Comparison of ENCODE assay signal across 28 cellular contexts in genomic region chr4:95450294-95450693, GRCh38.
"Had no signal": no experiment of that assay in that cellular context is flagged by ENCODE, and none has a peak within 500 bp of the region (broad histone marks: within the 10 kb centered on the region; RNA-seq: fewer than 3 reads in every experiment).

No MANE protein-coding gene starts in this region.

- H3K36me3 Mint-ChIP-seq: stimulated activated effector memory CD8-positive, alpha-beta T cell treated with anti-CD3 and anti-CD28 coated beads, Interleukin-12 subunit alpha, Interleukin-12 subunit beta, amount 100 ng/mL, for 72 hours; stimulated activated memory B cell treated with anti-CD40 and anti-IgM and Interleukin-4, amounts not matched to agents 10 μg/mL and 1 μg/mL and 100 μg/mL, for 72 hours; stimulated activated naive B cell treated with anti-CD40 and anti-IgM and Interleukin-4, amounts not matched to agents 10 μg/mL and 1 μg/mL and 100 μg/mL, for 72 hours had no signal

- FAIRE-seq: urothelium cell line had no signal

- H3K4me3 Mint-ChIP-seq: stimulated activated effector memory CD8-positive, alpha-beta T cell treated with anti-CD3 and anti-CD28 coated beads, Interleukin-12 subunit alpha, Interleukin-12 subunit beta, amount 100 ng/mL, for 72 hours; stimulated activated memory B cell treated with anti-CD40 and anti-IgM and Interleukin-4, amounts not matched to agents 10 μg/mL and 1 μg/mL and 100 μg/mL, for 72 hours; stimulated activated naive B cell treated with anti-CD40 and anti-IgM and Interleukin-4, amounts not matched to agents 10 μg/mL and 1 μg/mL and 100 μg/mL, for 72 hours; stimulated activated naive CD8-positive, alpha-beta T cell treated with anti-CD3 and anti-CD28 coated beads, Interleukin-15, amount 100 ng/mL, for 72 hours; stimulated activated naive CD8-positive, alpha-beta T cell treated with anti-CD3 and anti-CD28 coated beads, Interleukin-15, Interleukin-2, amounts not matched to agents 100 ng/mL and 50 ng/mL, for 24 hours; type B pancreatic cell had no signal

- H3K27ac ChIP-seq: stomach, suprapubic skin, testis, thoracic aorta, thyroid gland, tibial artery, tibial nerve, transverse colon, upper lobe of left lung, upper lobe of right lung, uterus, vagina had no signal

- H3K27me3 ChIP-seq: stomach, suprapubic skin, testis, thyroid gland, tibial artery, tibial nerve, transverse colon, upper lobe of left lung, upper lobe of right lung, uterus, vagina had no signal

- H3K9me3 ChIP-seq: stomach, suprapubic skin, testis, thoracic aorta, thyroid gland, tibial artery, tibial nerve, transverse colon, upper lobe of left lung, upper lobe of right lung, uterus, vagina had no signal

- H3K27ac Mint-ChIP-seq: stimulated activated effector memory CD8-positive, alpha-beta T cell treated with anti-CD3 and anti-CD28 coated beads, Interleukin-12 subunit alpha, Interleukin-12 subunit beta, amount 100 ng/mL, for 72 hours; stimulated activated memory B cell treated with anti-CD40 and anti-IgM and Interleukin-4, amounts not matched to agents 10 μg/mL and 1 μg/mL and 100 μg/mL, for 72 hours; stimulated activated naive B cell treated with anti-CD40 and anti-IgM and Interleukin-4, amounts not matched to agents 10 μg/mL and 1 μg/mL and 100 μg/mL, for 72 hours; stimulated activated naive CD8-positive, alpha-beta T cell treated with anti-CD3 and anti-CD28 coated beads, Interleukin-15, amount 100 ng/mL, for 72 hours; stimulated activated naive CD8-positive, alpha-beta T cell treated with anti-CD3 and anti-CD28 coated beads, Interleukin-15, Interleukin-2, amounts not matched to agents 100 ng/mL and 50 ng/mL, for 24 hours; type B pancreatic cell had no signal

- H3K4me1 ChIP-seq: stomach, suprapubic skin, testis, transverse colon, upper lobe of left lung, upper lobe of right lung, uterus, vagina had no signal

- H3K4me3 ChIP-seq: stomach, suprapubic skin, testis, thoracic aorta, thyroid gland, tibial artery, tibial nerve, transverse colon, upper lobe of left lung, upper lobe of right lung, uterus, vagina had no signal

- H3K27me3 Mint-ChIP-seq: stimulated activated memory B cell treated with anti-CD40 and anti-IgM and Interleukin-4, amounts not matched to agents 10 μg/mL and 1 μg/mL and 100 μg/mL, for 72 hours; stimulated activated naive B cell treated with anti-CD40 and anti-IgM and Interleukin-4, amounts not matched to agents 10 μg/mL and 1 μg/mL and 100 μg/mL, for 72 hours; stimulated activated naive CD8-positive, alpha-beta T cell treated with anti-CD3 and anti-CD28 coated beads, Interleukin-15, amount 100 ng/mL, for 72 hours; stimulated activated naive CD8-positive, alpha-beta T cell treated with anti-CD3 and anti-CD28 coated beads, Interleukin-15, Interleukin-2, amounts not matched to agents 100 ng/mL and 50 ng/mL, for 24 hours had no signal

- DNase-seq: stimulated activated CD4-positive, alpha-beta T cell treated with anti-CD3 and anti-CD28 coated beads, Interleukin-2, amount 100 ng/mL, for 48 hours; stimulated activated CD4-positive, alpha-beta T cell treated with anti-CD3 and anti-CD28 coated beads, Interleukin-4, amount 100 ng/mL, for 1 hour; stimulated activated CD4-positive, alpha-beta T cell treated with anti-CD3 and anti-CD28 coated beads, Interleukin-4, amount 100 ng/mL, for 24 hours; stimulated activated CD4-positive, alpha-beta T cell treated with anti-CD3 and anti-CD28 coated beads, Interleukin-4, amount 100 ng/mL, for 4 hours; stimulated activated CD8-positive, alpha-beta memory T cell treated with anti-CD3 and anti-CD28 coated beads, Interleukin-4, amount 100 ng/mL, for 48 hours; stimulated activated naive B cell treated with anti-CD40 and anti-IgM and Interleukin-4, amounts not matched to agents 10 μg/mL and 1 μg/mL and 100 μg/mL, for 72 hours; stimulated activated naive CD4-positive, alpha-beta T cell; stimulated activated naive CD4-positive, alpha-beta T cell treated with Interleukin-2 at 50 U/mL for 16 hours; stimulated activated naive CD8-positive, alpha-beta T cell treated with anti-CD3 and anti-CD28 coated beads, Interleukin-15, amount 100 ng/mL, for 72 hours; stimulated activated naive CD8-positive, alpha-beta T cell treated with anti-CD3 and anti-CD28 coated beads, Interleukin-15, Interleukin-2, amounts not matched to agents 100 U/mL and 50 U/mL, for 24 hours; stomach; testis; thyroid gland; tibial artery; transverse colon; trophoblast cell; upper lobe of left lung; upper lobe of right lung; uterus had no signal

- ATAC-seq: stimulated activated effector memory CD8-positive, alpha-beta T cell treated with anti-CD3 and anti-CD28 coated beads, Interleukin-12 subunit alpha, Interleukin-12 subunit beta, amount 100 ng/mL, for 72 hours; stimulated activated memory B cell treated with anti-CD40 and anti-IgM and Interleukin-4, amounts not matched to agents 10 μg/mL and 1 μg/mL and 100 μg/mL, for 72 hours; stimulated activated naive B cell treated with anti-CD40 and anti-IgM and Interleukin-4, amounts not matched to agents 10 μg/mL and 1 μg/mL and 100 μg/mL, for 72 hours; stimulated activated naive CD8-positive, alpha-beta T cell treated with anti-CD3 and anti-CD28 coated beads, Interleukin-15, amount 100 ng/mL, for 72 hours; stimulated activated naive CD8-positive, alpha-beta T cell treated with anti-CD3 and anti-CD28 coated beads, Interleukin-15, Interleukin-2, amounts not matched to agents 100 U/mL and 50 U/mL, for 24 hours; upper lobe of right lung had no signal

- H3K4me1 Mint-ChIP-seq: stimulated activated effector memory CD8-positive, alpha-beta T cell treated with anti-CD3 and anti-CD28 coated beads, Interleukin-12 subunit alpha, Interleukin-12 subunit beta, amount 100 ng/mL, for 72 hours; stimulated activated memory B cell treated with anti-CD40 and anti-IgM and Interleukin-4, amounts not matched to agents 10 μg/mL and 1 μg/mL and 100 μg/mL, for 72 hours; stimulated activated naive B cell treated with anti-CD40 and anti-IgM and Interleukin-4, amounts not matched to agents 10 μg/mL and 1 μg/mL and 100 μg/mL, for 72 hours; stimulated activated naive CD8-positive, alpha-beta T cell treated with anti-CD3 and anti-CD28 coated beads, Interleukin-15, amount 100 ng/mL, for 72 hours had no signal

- H3K9me3 Mint-ChIP-seq: stimulated activated naive B cell treated with anti-CD40 and anti-IgM and Interleukin-4, amounts not matched to agents 10 μg/mL and 1 μg/mL and 100 μg/mL, for 72 hours; stimulated activated naive CD8-positive, alpha-beta T cell treated with anti-CD3 and anti-CD28 coated beads, Interleukin-15, amount 100 ng/mL, for 72 hours had no signal

- H3K36me3 ChIP-seq: stomach, suprapubic skin, thoracic aorta, thyroid gland, tibial artery, tibial nerve, transverse colon, upper lobe of left lung, upper lobe of right lung, uterus, vagina had no signal
